In the genomic region with DNA sequence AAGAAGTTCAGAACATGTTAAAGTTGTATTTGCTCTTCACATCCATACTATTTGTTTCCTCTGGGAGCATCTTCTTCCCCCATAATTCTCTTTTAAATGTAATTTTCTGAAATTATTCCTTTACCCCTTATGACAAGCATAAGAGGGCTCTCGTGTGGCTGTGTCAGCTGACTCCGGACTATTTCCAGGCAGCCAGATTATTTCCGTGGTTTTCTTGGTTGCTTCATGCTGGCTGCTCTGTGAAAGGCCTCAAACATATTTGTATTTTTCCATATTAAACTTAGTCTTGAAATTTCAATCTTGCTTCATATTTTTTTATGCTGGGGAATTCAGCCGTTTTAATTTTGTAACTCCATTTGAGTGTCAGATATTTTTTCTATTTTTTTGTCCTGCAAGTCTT, we compare ENCODE assay signal across 21 cellular contexts. TPM values are rescaled to one million over a fixed set of nuclear protein-coding genes. Genes with fewer than 3 reads are reported as not detected.
DNase-seq lines count a peak whose midpoint lies in the region; ATAC-seq, FAIRE-seq and TF ChIP-seq lines count a peak whose summit lies in the region.
"Had no signal": no experiment of that assay in that cellular context is flagged by ENCODE, and none has a peak within 500 bp of the region (broad histone marks: within the 10 kb centered on the region; RNA-seq: fewer than 3 reads in every experiment).

No MANE protein-coding gene starts in this region.

- H3K79me2 ChIP-seq in GM23248 (ENCODE audit: insufficient read depth) (no peaks in the 10 kb centered on the region), endothelial cell of umbilical vein (ENCODE audit: control insufficient read depth, insufficient read depth, low read length) (peaks cover 12% of the 10 kb centered on the region)

- H3K4me2 ChIP-seq in GM23248 (ENCODE audit: unreplicated experiment) (no peak overlapping the region), endothelial cell of umbilical vein (ENCODE audit: insufficient read depth, low read length) (no peak overlapping the region)

- intact Hi-C loops in endothelial cell of umbilical vein (cut with micrococcal nuclease) (loop anchor here (1.0 to 10.0 kb wide), 3 partner anchors 196 to 807 kb away; no protein-coding TSS in a partner anchor), sigmoid colon (cut with DNase I) (no loop called here)

- H3K9ac ChIP-seq in GM23248 = no peak overlapping the region
- no peak overlapping the region for H3K9ac ChIP-seq in endothelial cell of umbilical vein (replicated peaks; ENCODE audit: extremely low read depth, insufficient read depth, low read length)
- H3K9ac ChIP-seq: BLaER1 treated with 17β-estradiol and CSF1 and Interleukin-3, amounts not matched to agents 10 nM and 100 nM had no signal

- dilution Hi-C loops in endothelial cell of umbilical vein (cut with MboI; ENCODE audit: extremely low pct_ligation_motif_present, low sequenced_read_pairs) = no loop called here

- TF ChIP-seq CTCF in endothelial cell of umbilical vein (IDR thresholded peaks at IDR 0.05; ENCODE audit: extremely low read depth in 1 of 2, insufficient read depth in 1 of 2, low read depth in 1 of 2, low read length in 2 of 2) (no peak), sigmoid colon (IDR thresholded peaks at IDR 0.05) (no peak)

- H4K20me1 ChIP-seq in GM23248 (ENCODE audit: insufficient read depth) = no peaks in the 10 kb centered on the region
- no peaks in the 10 kb centered on the region for H4K20me1 ChIP-seq in endothelial cell of umbilical vein (replicated peaks; ENCODE audit: control insufficient read depth, extremely low read depth, insufficient read depth, low read length)
- H4K20me1 ChIP-seq: BLaER1 treated with 17β-estradiol and CSF1 and Interleukin-3, amounts not matched to agents 10 nM and 100 nM had no signal

- no peaks in the 10 kb centered on the region for H3K9me2 ChIP-seq in GM23248 (ENCODE audit: insufficient read depth)

- POLR2A ChIA-PET in endothelial cell of umbilical vein (lab: Charles Lee) = no interaction called here

- FAIRE-seq in endothelial cell of umbilical vein (lab: Jason Lieb, UNC) = no peak

- H3K36me3 ChIP-seq in GM23248 (ENCODE audit: low read depth) (no peaks in the 10 kb centered on the region), endothelial cell of umbilical vein (ENCODE audit: control insufficient read depth in 2 of 2, extremely low read depth in 1 of 2, insufficient read depth in 2 of 2, low read length in 2 of 2) (no peaks in the 10 kb centered on the region), sigmoid colon (no peaks in the 10 kb centered on the region)
- H3K36me3 ChIP-seq: BLaER1 treated with 17β-estradiol and CSF1 and Interleukin-3, amounts not matched to agents 10 nM and 100 nM; MG63 had no signal

- no TSS peak for BruUV-seq in endothelial cell of umbilical vein (replicated peaks; lab: Mats Ljungman, UMichigan)

- peaks cover 37% of the 10 kb centered on the region for H3F3A ChIP-seq in GM23248 (ENCODE audit: insufficient read depth)

- H3K9me3 ChIP-seq in GM23248 (ENCODE audit: low read depth) = no peaks in the 10 kb centered on the region
- no peaks in the 10 kb centered on the region for H3K9me3 ChIP-seq in endothelial cell of umbilical vein (replicated peaks; ENCODE audit: control insufficient read depth, insufficient read depth, low read length)
- no peaks in the 10 kb centered on the region for H3K9me3 ChIP-seq in sigmoid colon
- H3K9me3 ChIP-seq: BLaER1 treated with 17β-estradiol and CSF1 and Interleukin-3, amounts not matched to agents 10 nM and 100 nM; MG63 had no signal

- WGBS in GM23248 (ENCODE audit: low coverage in 1 of 2, low lambda C conversion rate in 2 of 2, missing lambda C conversion rate in 2 of 2), 2 experiments = 39 to 42% methylated on average over 4 of the region's 4 CpGs
- WGBS in sigmoid colon, 2 donors = 75 to 89% methylated on average over 4 of the region's 4 CpGs

- no peak for TF ChIP-seq EP300 in sigmoid colon (IDR thresholded peaks at IDR 0.05)

- ATAC-seq in GM18907 (IDR thresholded peaks at IDR 0.05; ENCODE audit: unreplicated experiment) (no peak), GM18502 (IDR thresholded peaks at IDR 0.05; ENCODE audit: poor library complexity, unreplicated experiment) (no peak)

- DNase-seq in GM23248 (peak; percentile 30), endothelial cell of umbilical vein (ENCODE audit: low read depth, low spot score) (no peak), sigmoid colon (peak; percentile 70), G401 (ENCODE audit: low spot score) (no peak), substantia nigra (lab: John Stamatoyannopoulos, UW) (no peak)
- DNase-seq: DND-41, GF-D8, H9, IMR-90, Karpas-422, MG63, NCI-H1092, NCI-H146, NCI-H2081, NCI-H774, RPMI8226 had no signal

- in situ Hi-C loops in GM23248 (cut with MboI) (loop anchor here (25.0 kb wide), 1 partner anchor 262 kb away; no protein-coding TSS in a partner anchor), G401 (cut with HindIII; ENCODE audit: low sequenced_read_pairs) (no loop called here)

- TF ChIP-seq POLR2A in endothelial cell of umbilical vein (IDR thresholded peaks at IDR 0.05; ENCODE audit: low read depth, low read length) = no peak
- no peak for TF ChIP-seq POLR2A in sigmoid colon (IDR thresholded peaks at IDR 0.05)

- H3K9me1 ChIP-seq in endothelial cell of umbilical vein (replicated peaks; ENCODE audit: control insufficient read depth, extremely low read depth, insufficient read depth, low read length) = no peaks in the 10 kb centered on the region

- H2AFZ ChIP-seq in GM23248 (no peak overlapping the region; the same call in 1 of the 2 replicates), endothelial cell of umbilical vein (ENCODE audit: low read depth, low read length) (no peak overlapping the region)

- H3K27me3 ChIP-seq in GM23248 (replicated peaks; ENCODE audit: insufficient read depth) (no peaks in the 10 kb centered on the region), endothelial cell of umbilical vein (ENCODE audit: control insufficient read depth in 2 of 2, insufficient read depth in 2 of 2, low read length in 2 of 2) (peaks cover 0 to 7% of the 10 kb centered on the region in 2 experiments), sigmoid colon (no peaks in the 10 kb centered on the region)
- H3K27me3 ChIP-seq: BLaER1 treated with 17β-estradiol and CSF1 and Interleukin-3, amounts not matched to agents 10 nM and 100 nM; MG63 had no signal

- CTCF ChIA-PET in endothelial cell of umbilical vein (lab: Charles Lee) = interaction anchor here (0.9 kb wide), 2 partner anchors 9 to 67 kb away, joined by 3 read pairs; no protein-coding TSS in a partner anchor

- peaks cover 52% of the 10 kb centered on the region for H3K4me1 ChIP-seq in GM23248 (ENCODE audit: insufficient read depth)
- peaks cover 29% of the 10 kb centered on the region for H3K4me1 ChIP-seq in endothelial cell of umbilical vein (ENCODE audit: control insufficient read depth, extremely low read depth, insufficient read depth, low read length)
- no peaks in the 10 kb centered on the region for H3K4me1 ChIP-seq in sigmoid colon

- H3K4me3 ChIP-seq in GM23248 (no peak overlapping the region), endothelial cell of umbilical vein (replicated peaks in 1 of 3; ENCODE audit: insufficient read depth in 1 of 3, low read depth in 1 of 3, low read length in 3 of 3) (no peak overlapping the region), sigmoid colon (no peak overlapping the region)
- H3K4me3 ChIP-seq: BLaER1 treated with 17β-estradiol and CSF1 and Interleukin-3, amounts not matched to agents 10 nM and 100 nM; MG63 had no signal

- H3K27ac ChIP-seq in GM23248 (no peak overlapping the region), endothelial cell of umbilical vein (ENCODE audit: insufficient read depth, low read depth, low read length) (peak overlapping the region; percentile 87), sigmoid colon (peak overlapping the region in 2 of 4 donors; percentile 13 to 40), substantia nigra (ENCODE audit: low read depth, low read length, poor library complexity, severe bottlenecking) (no peak overlapping the region)
- H3K27ac ChIP-seq: BLaER1 treated with 17β-estradiol and CSF1 and Interleukin-3, amounts not matched to agents 10 nM and 100 nM had no signal

RNA-seq across cellular contexts. Expression of gene MMP1, which starts 2.8 kb away (rescaled TPM):
- 53.2 and 68.3 TPM in 2 replicates for total RNA-seq in GM23248 (2014; rRNA removed; shearing (Covaris generic))
- 34.5 and 37.9 TPM in 2 replicates for polyA plus RNA-seq in GM23248 (2016; fragmentation: Nextera tagmentation; extraction: Ambion mirVana)
- total RNA-seq in endothelial cell of umbilical vein = 1,684 and 1,694 TPM in 2 replicates
- polyA plus RNA-seq in endothelial cell of umbilical vein = 1.4 and 1.5 TPM in 2 replicates
- polyA plus RNA-seq in endothelial cell of umbilical vein (2011; cell fraction: cytosol; rRNA removed) = 1.0 and 1.1 TPM in 2 replicates
- 0.88 and 1.1 TPM in 2 replicates for polyA plus RNA-seq in endothelial cell of umbilical vein (2011; cell fraction: nucleus; rRNA removed)
- polyA plus RNA-seq in endothelial cell of umbilical vein (2012) = 688 and 1,544 TPM in 2 replicates
- 1.3 and 2.3 TPM in 2 replicates for polyA minus RNA-seq in endothelial cell of umbilical vein
- not detected for polyA minus RNA-seq in endothelial cell of umbilical vein (2011; cell fraction: cytosol; rRNA and poly(A)+ RNA removed)
- polyA minus RNA-seq in endothelial cell of umbilical vein (2011; cell fraction: nucleus; rRNA and poly(A)+ RNA removed) = 0.29 and 0.77 TPM in 2 replicates
- 1 to 10 TPM in 1 of 4 donors, not detected in 3; 1.8 TPM for total RNA-seq in sigmoid colon
- polyA plus RNA-seq in sigmoid colon = 1 to 10 TPM in 2 of 3 donors, under 1 TPM in 1; 0.60 to 5.3 (median 2.7) TPM
- 17.7 and 21.5 TPM in 2 replicates for total RNA-seq in G401 (2014; rRNA removed; shearing (Covaris generic))
- total RNA-seq: H9, HT-29 had no signal

RNA-seq across cellular contexts. Expression of gene MMP10, which starts 20.3 kb away (rescaled TPM):
- 0.97 and 2.3 TPM in 2 replicates for total RNA-seq in GM23248 (2014; rRNA removed; shearing (Covaris generic))
- polyA plus RNA-seq in GM23248 (2016; fragmentation: Nextera tagmentation; extraction: Ambion mirVana) = 1.0 and 1.1 TPM in 2 replicates
- 15.0 and 22.8 TPM in 2 replicates for total RNA-seq in endothelial cell of umbilical vein
- polyA plus RNA-seq in endothelial cell of umbilical vein = 3.8 and 4.3 TPM in 2 replicates
- 3.4 and 3.7 TPM in 2 replicates for polyA plus RNA-seq in endothelial cell of umbilical vein (2011; cell fraction: cytosol; rRNA removed)
- polyA plus RNA-seq in endothelial cell of umbilical vein (2011; cell fraction: nucleus; rRNA removed) = 3.3 and 4.0 TPM in 2 replicates
- 34.8 and 124 TPM in 2 replicates for polyA plus RNA-seq in endothelial cell of umbilical vein (2012)
- polyA minus RNA-seq in endothelial cell of umbilical vein = 4.8 and 5.9 TPM in 2 replicates
- polyA minus RNA-seq in endothelial cell of umbilical vein (2011; cell fraction: cytosol; rRNA and poly(A)+ RNA removed) = not detected
- 0.58 and 0.87 TPM in 2 replicates for polyA minus RNA-seq in endothelial cell of umbilical vein (2011; cell fraction: nucleus; rRNA and poly(A)+ RNA removed)
- total RNA-seq in sigmoid colon = not detected
- under 1 TPM in 2 of 3 donors, not detected in 1; 0.25 to 0.46 TPM for polyA plus RNA-seq in sigmoid colon
- total RNA-seq in G401 (2014; rRNA removed; shearing (Covaris generic)) = 42.3 and 45.3 TPM in 2 replicates
- total RNA-seq: H9, HT-29, IMR-90 had no signal
- polyA plus RNA-seq: IMR-90 had no signal

RNA-seq across cellular contexts. Expression of gene MMP3, which starts 42.6 kb away (rescaled TPM):
- 16.1 and 19.1 TPM in 2 replicates for total RNA-seq in GM23248 (2014; rRNA removed; shearing (Covaris generic))
- polyA plus RNA-seq in GM23248 (2016; fragmentation: Nextera tagmentation; extraction: Ambion mirVana) = 18.8 and 24.4 TPM in 2 replicates
- total RNA-seq in endothelial cell of umbilical vein = not detected in 2 replicates
- not detected in 2 replicates for polyA plus RNA-seq in endothelial cell of umbilical vein
- not detected in 2 replicates for polyA plus RNA-seq in endothelial cell of umbilical vein (2011; cell fraction: cytosol; rRNA removed)
- polyA plus RNA-seq in endothelial cell of umbilical vein (2011; cell fraction: nucleus; rRNA removed) = not detected in 2 replicates
- not detected in 2 replicates for polyA plus RNA-seq in endothelial cell of umbilical vein (2012)
- polyA minus RNA-seq in endothelial cell of umbilical vein = not detected in 2 replicates
- not detected for polyA minus RNA-seq in endothelial cell of umbilical vein (2011; cell fraction: cytosol; rRNA and poly(A)+ RNA removed)
- not detected in 2 replicates for polyA minus RNA-seq in endothelial cell of umbilical vein (2011; cell fraction: nucleus; rRNA and poly(A)+ RNA removed)
- total RNA-seq in sigmoid colon = 10 to 100 TPM in 2 of 4 donors, under 1 TPM in 1, not detected in 1; 0.36 to 28.5 (median 25.3) TPM
- 1 to 10 TPM in 2 of 3 donors, not detected in 1; 1.3 to 2.8 TPM for polyA plus RNA-seq in sigmoid colon
- not detected in 2 replicates for total RNA-seq in G401 (2014; rRNA removed; shearing (Covaris generic))
- total RNA-seq: H9, HT-29, NCI-H460 had no signal

Comparison
In these comparisons a context has a peak if more than half of its experiments do, and no peak if none do; other contexts are left out.
1. DNase-seq: peak in GM23248 (single experiment) and sigmoid colon (single experiment); none in endothelial cell of umbilical vein (single experiment), G401 (single experiment) and substantia nigra (0 of 49).
2. RNA of gene MMP1, which starts 2.8 kb away (total RNA-seq): 1,684 to 1,694 TPM in endothelial cell of umbilical vein; 53.2 to 68.3 TPM in GM23248, 17.7 to 21.5 TPM in G401 and 1.8 TPM in sigmoid colon; every median in the first group is over 10 times any median in the second.